1 cellular context compared by ENCODE assay signal in genomic region chr2:126671049-126671448, GRCh38.
TF ChIP-seq lines count a peak whose summit lies in the region.

No MANE protein-coding gene starts in this region.

TF ChIP-seq in K562, 482 proteins besides CTCF, POLR2A, EP300 and RAD21 (continued from another document):
- TF ChIP-seq RBFOX2 (IDR thresholded peaks at IDR 0.05; ENCODE audit: low read depth, low read length) (0 out of 2 replicates have a peak, but pooled peaks have one; percentile 16), SMC3 (conservative IDR thresholded peaks at IDR 0.05; ENCODE audit: insufficient read depth, low read depth, low read length) (no peak), ZC3H11A (IDR thresholded peaks at IDR 0.05; ENCODE audit: low read depth, low read length) (no peak)
